Comparison of ENCODE assay signal across 9 cellular contexts in the genomic region with DNA sequence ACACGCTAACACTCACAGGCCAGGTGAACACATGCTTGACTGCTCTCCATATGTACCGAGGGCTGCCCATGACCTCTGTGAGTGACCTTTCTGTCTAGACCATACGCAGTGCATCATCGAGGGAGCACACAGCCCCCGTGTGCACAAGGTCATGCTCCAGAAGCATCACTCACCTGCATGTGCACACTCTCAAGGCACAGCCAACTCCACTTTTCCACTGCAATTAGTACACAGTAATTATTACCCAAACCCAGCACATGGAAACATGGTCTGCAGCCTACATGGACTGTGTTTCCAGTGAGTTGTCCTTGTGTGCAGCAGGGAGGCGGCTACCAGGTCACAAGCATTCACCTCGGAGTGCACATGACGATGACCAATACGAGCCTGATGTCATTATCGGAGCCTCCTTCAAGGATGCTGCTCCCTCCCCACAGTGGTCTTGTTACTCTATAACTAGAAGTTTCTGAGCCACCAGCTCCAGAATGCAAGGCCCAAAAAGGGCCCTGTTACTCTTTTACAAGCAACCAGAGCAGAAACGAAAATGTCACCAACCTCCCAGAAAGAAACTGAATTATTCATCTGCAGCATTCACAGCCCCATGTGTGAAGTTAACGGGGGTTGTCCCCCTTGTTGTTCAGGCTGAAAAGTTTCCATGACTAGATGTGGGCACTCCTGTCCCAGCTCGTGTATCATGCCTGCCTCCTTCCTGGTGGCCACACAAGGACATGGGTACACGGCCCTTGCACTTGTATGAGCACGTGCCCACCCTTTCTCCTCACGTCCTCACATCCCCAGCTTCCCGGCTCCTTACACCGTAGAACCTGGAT. TPM values are rescaled to one million over a fixed set of nuclear protein-coding genes. Genes with fewer than 3 reads are reported as not detected.
DNase-seq lines count a peak whose midpoint lies in the region; ATAC-seq and TF ChIP-seq lines count a peak whose summit lies in the region.
"Had no signal": no experiment of that assay in that cellular context is flagged by ENCODE, and none has a peak within 500 bp of the region (broad histone marks: within the 10 kb centered on the region; RNA-seq: fewer than 3 reads in every experiment).

No MANE protein-coding gene starts in this region.

- H3K27me3 Mint-ChIP-seq in stimulated activated memory B cell treated with anti-CD40 and anti-IgM and Interleukin-4, amounts not matched to agents 10 μg/mL and 1 μg/mL and 100 μg/mL, for 72 hours, result no peaks in the 10 kb centered on the region

- TF ChIP-seq CTCF in coronary artery (IDR thresholded peaks at IDR 0.05), result no peak
- TF ChIP-seq CTCF in SK-N-SH (IDR thresholded peaks at IDR 0.05), result no peak

- no peak for TF ChIP-seq EP300 in SK-N-SH (IDR thresholded peaks at IDR 0.05; ENCODE audit: borderline replicate concordance in 1 of 2, low read depth in 1 of 2, low read length in 1 of 2)

- no peak overlapping the region for H2AFZ ChIP-seq in SK-N-SH (ENCODE audit: low read depth)

- H3K4me3 Mint-ChIP-seq in stimulated activated memory B cell treated with anti-CD40 and anti-IgM and Interleukin-4, amounts not matched to agents 10 μg/mL and 1 μg/mL and 100 μg/mL, for 72 hours, result peak overlapping the region; percentile 38

- H3K36me3 ChIP-seq in SK-N-SH (replicated peaks in 1 of 2; ENCODE audit: control insufficient read depth in 1 of 2, insufficient read depth in 2 of 2, low read length in 1 of 2), result no peaks in the 10 kb centered on the region

- 89% methylated on average over 18 of the region's 18 CpGs for WGBS in SK-N-SH (ENCODE audit: low lambda C conversion rate)

- peaks cover 94% of the 10 kb centered on the region for H3K4me1 Mint-ChIP-seq in stimulated activated memory B cell treated with anti-CD40 and anti-IgM and Interleukin-4, amounts not matched to agents 10 μg/mL and 1 μg/mL and 100 μg/mL, for 72 hours

- no peaks in the 10 kb centered on the region for H3K79me2 ChIP-seq in SK-N-SH (ENCODE audit: insufficient read depth)

- no peaks in the 10 kb centered on the region for H4K20me1 ChIP-seq in SK-N-SH (ENCODE audit: insufficient read depth)

- peaks cover 27% of the 10 kb centered on the region for H3K36me3 Mint-ChIP-seq in stimulated activated memory B cell treated with anti-CD40 and anti-IgM and Interleukin-4, amounts not matched to agents 10 μg/mL and 1 μg/mL and 100 μg/mL, for 72 hours

- no peak overlapping the region for H3K27ac ChIP-seq in coronary artery
- H3K27ac ChIP-seq in SK-N-SH (ENCODE audit: low read depth in 2 of 2, low read length in 1 of 2), result no peak overlapping the region

- no peaks in the 10 kb centered on the region for H3K9me3 ChIP-seq in SK-N-SH

- peak; percentile 68 for DNase-seq in activated naive CD4-positive, alpha-beta T cell treated with anti-CD3 and anti-CD28 coated beads, Interleukin-2, amount 50 U/mL, for 16 hours
- DNase-seq in coronary artery (ENCODE audit: low spot score), result no peak
- DNase-seq in NCI-H526 (lab: John Stamatoyannopoulos, UW), result no peak
- DNase-seq in SK-N-SH, result no peak
- DNase-seq: NCI-H1694 had no signal

- CTCF ChIA-PET in SK-N-SH (lab: Yijun Ruan, JAX), result no interaction called here

- H3K27me3 ChIP-seq in SK-N-SH (ENCODE audit: insufficient read depth), result no peaks in the 10 kb centered on the region

- no peak overlapping the region for H3K4me2 ChIP-seq in SK-N-SH

- H3K4me1 ChIP-seq in SK-N-SH (ENCODE audit: control insufficient read depth in 1 of 2, insufficient read depth in 2 of 2, low read depth in 1 of 2, low read length in 1 of 2), result peaks cover 0 to 26% of the 10 kb centered on the region in 2 experiments; a peak in 1 of 4 replicates

- TF ChIP-seq RAD21 in SK-N-SH (IDR thresholded peaks at IDR 0.05; ENCODE audit: low read length), result no peak

- H3K9ac ChIP-seq in SK-N-SH, result no peak overlapping the region

- H3K4me3 ChIP-seq in coronary artery (no peak overlapping the region), SK-N-SH (ENCODE audit: low read depth in 2 of 2, low read length in 1 of 2) (no peak overlapping the region)
- H3K4me3 ChIP-seq: skin epidermis had no signal

- H3K27ac Mint-ChIP-seq in stimulated activated memory B cell treated with anti-CD40 and anti-IgM and Interleukin-4, amounts not matched to agents 10 μg/mL and 1 μg/mL and 100 μg/mL, for 72 hours, result peak overlapping the region; percentile 92

- H3K9me3 Mint-ChIP-seq in stimulated activated memory B cell treated with anti-CD40 and anti-IgM and Interleukin-4, amounts not matched to agents 10 μg/mL and 1 μg/mL and 100 μg/mL, for 72 hours, result no peaks in the 10 kb centered on the region

- ATAC-seq in GM19324 (IDR thresholded peaks at IDR 0.05; ENCODE audit: low FRiP score, unreplicated experiment) (peak; percentile 53), HG03066 (IDR thresholded peaks at IDR 0.05; ENCODE audit: low read depth, unreplicated experiment) (peak; percentile 69)
- ATAC-seq in stimulated activated memory B cell treated with anti-CD40 and anti-IgM and Interleukin-4, amounts not matched to agents 10 μg/mL and 1 μg/mL and 100 μg/mL, for 72 hours, result peak; percentile 81

- no peaks in the 10 kb centered on the region for H3K9me2 ChIP-seq in SK-N-SH

- POLR2A ChIA-PET in SK-N-SH (lab: Yijun Ruan, JAX), result no interaction called here

- H3F3A ChIP-seq in SK-N-SH (replicated peaks; ENCODE audit: insufficient read depth), result no peaks in the 10 kb centered on the region

TF ChIP-seq in SK-N-SH, 30 proteins besides CTCF, POLR2A, EP300 and RAD21:
- TF ChIP-seq GATA2 (CRISPR knock-in tag; IDR thresholded peaks at IDR 0.05) (no peak), FOXJ3 (CRISPR knock-in tag; IDR thresholded peaks at IDR 0.05) (no peak), NFIC (IDR thresholded peaks at IDR 0.05; ENCODE audit: borderline replicate concordance) (no peak), NRF1 (IDR thresholded peaks at IDR 0.05; ENCODE audit: low read depth, low read length) (no peak), USF1 (IDR thresholded peaks at IDR 0.05; ENCODE audit: borderline replicate concordance, low read depth) (no peak), JUND (IDR thresholded peaks at IDR 0.05) (no peak), TAF1 (IDR thresholded peaks at IDR 0.05; ENCODE audit: borderline replicate concordance, low read depth, low read length) (no peak), FOSL2 (IDR thresholded peaks at IDR 0.05; ENCODE audit: borderline replicate concordance, low read depth) (no peak), CHD2 (IDR thresholded peaks at IDR 0.05; ENCODE audit: low read length, partially characterized antibody) (no peak), MEF2A (IDR thresholded peaks at IDR 0.05; ENCODE audit: borderline replicate concordance, low read depth) (no peak)
- TF ChIP-seq, protein P1, sequence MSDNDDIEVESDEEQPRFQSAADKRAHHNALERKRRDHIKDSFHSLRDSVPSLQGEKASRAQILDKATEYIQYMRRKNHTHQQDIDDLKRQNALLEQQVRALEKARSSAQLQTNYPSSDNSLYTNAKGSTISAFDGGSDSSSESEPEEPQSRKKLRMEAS (IDR thresholded peaks at IDR 0.05; ENCODE audit: low read depth), result no peak
- TF ChIP-seq, protein P2, sequence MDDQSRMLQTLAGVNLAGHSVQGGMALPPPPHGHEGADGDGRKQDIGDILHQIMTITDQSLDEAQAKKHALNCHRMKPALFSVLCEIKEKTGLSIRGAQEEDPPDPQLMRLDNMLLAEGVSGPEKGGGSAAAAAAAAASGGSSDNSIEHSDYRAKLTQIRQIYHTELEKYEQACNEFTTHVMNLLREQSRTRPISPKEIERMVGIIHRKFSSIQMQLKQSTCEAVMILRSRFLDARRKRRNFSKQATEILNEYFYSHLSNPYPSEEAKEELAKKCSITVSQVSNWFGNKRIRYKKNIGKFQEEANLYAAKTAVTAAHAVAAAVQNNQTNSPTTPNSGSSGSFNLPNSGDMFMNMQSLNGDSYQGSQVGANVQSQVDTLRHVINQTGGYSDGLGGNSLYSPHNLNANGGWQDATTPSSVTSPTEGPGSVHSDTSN (IDR thresholded peaks at IDR 0.05), result no peak
- TF ChIP-seq, protein P3, sequence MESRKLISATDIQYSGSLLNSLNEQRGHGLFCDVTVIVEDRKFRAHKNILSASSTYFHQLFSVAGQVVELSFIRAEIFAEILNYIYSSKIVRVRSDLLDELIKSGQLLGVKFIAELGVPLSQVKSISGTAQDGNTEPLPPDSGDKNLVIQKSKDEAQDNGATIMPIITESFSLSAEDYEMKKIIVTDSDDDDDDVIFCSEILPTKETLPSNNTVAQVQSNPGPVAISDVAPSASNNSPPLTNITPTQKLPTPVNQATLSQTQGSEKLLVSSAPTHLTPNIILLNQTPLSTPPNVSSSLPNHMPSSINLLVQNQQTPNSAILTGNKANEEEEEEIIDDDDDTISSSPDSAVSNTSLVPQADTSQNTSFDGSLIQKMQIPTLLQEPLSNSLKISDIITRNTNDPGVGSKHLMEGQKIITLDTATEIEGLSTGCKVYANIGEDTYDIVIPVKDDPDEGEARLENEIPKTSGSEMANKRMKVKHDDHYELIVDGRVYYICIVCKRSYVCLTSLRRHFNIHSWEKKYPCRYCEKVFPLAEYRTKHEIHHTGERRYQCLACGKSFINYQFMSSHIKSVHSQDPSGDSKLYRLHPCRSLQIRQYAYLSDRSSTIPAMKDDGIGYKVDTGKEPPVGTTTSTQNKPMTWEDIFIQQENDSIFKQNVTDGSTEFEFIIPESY (IDR thresholded peaks at IDR 0.05; ENCODE audit: borderline replicate concordance, low read depth), result no peak

RNA-seq across cellular contexts. Expression of gene SEMA4D, which starts 31.2 kb away (rescaled TPM):
- 2.1 and 4.8 TPM in 2 replicates for polyA plus RNA-seq in SK-N-SH (2012; rRNA removed)
- polyA plus RNA-seq in SK-N-SH (2012; cell fraction: cytosol; rRNA removed), result 2.4 and 3.7 TPM in 2 replicates
- polyA plus RNA-seq in SK-N-SH (2012; cell fraction: nucleus; rRNA removed), result 12.9 and 17.9 TPM in 2 replicates
